1 cellular context compared by ENCODE assay signal in the genomic region with DNA sequence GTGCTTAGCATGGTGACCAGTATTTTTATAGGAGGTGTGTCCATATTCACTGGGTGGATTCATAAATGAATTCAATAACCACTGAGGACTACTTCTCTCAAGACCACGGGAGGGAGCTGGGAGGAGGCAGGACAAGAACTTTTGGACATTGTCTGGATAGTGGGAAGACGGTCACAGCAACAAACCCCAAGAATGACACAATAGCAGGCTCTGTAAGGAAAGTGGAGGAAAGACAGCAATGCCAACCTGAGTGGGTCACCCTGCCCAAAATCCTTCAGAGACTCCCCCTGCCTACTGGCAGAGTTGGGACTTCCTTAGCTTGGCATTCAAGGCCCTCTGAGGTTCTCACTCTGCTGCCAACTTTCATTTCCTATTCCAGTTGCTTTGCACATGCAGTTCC.
A peak's percentile ranks its signal among the peaks of the same experiment; 100 is the strongest.
TF ChIP-seq lines count a peak whose summit lies in the region.

No MANE protein-coding gene starts in this region.

TF ChIP-seq in K562, 482 proteins besides CTCF, POLR2A, EP300 and RAD21:
- TF ChIP-seq, protein P1, sequence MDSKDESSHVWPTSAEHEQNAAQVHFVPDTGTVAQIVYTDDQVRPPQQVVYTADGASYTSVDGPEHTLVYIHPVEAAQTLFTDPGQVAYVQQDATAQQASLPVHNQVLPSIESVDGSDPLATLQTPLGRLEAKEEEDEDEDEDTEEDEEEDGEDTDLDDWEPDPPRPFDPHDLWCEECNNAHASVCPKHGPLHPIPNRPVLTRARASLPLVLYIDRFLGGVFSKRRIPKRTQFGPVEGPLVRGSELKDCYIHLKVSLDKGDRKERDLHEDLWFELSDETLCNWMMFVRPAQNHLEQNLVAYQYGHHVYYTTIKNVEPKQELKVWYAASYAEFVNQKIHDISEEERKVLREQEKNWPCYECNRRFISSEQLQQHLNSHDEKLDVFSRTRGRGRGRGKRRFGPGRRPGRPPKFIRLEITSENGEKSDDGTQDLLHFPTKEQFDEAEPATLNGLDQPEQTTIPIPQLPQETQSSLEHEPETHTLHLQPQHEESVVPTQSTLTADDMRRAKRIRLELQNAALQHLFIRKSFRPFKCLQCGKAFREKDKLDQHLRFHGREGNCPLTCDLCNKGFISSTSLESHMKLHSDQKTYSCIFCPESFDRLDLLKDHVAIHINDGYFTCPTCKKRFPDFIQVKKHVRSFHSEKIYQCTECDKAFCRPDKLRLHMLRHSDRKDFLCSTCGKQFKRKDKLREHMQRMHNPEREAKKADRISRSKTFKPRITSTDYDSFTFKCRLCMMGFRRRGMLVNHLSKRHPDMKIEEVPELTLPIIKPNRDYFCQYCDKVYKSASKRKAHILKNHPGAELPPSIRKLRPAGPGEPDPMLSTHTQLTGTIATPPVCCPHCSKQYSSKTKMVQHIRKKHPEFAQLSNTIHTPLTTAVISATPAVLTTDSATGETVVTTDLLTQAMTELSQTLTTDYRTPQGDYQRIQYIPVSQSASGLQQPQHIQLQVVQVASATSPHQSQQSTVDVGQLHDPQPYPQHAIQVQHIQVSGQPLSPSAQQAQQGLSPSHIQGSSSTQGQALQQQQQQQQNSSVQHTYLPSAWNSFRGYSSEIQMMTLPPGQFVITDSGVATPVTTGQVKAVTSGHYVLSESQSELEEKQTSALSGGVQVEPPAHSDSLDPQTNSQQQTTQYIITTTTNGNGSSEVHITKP (IDR thresholded peaks at IDR 0.05; ENCODE audit: partially characterized antibody), result peak; percentile 81
- no peak for TF ChIP-seq ARID2 (IDR thresholded peaks at IDR 0.05)
